9 cellular contexts compared by ENCODE assay signal in genomic region chr17:40612510-40613244, GRCh38. TPM values are rescaled to one million over a fixed set of nuclear protein-coding genes. Genes with fewer than 3 reads are reported as not detected.
DNase-seq lines count a peak whose midpoint lies in the region; ATAC-seq and TF ChIP-seq lines count a peak whose summit lies in the region.
"Had no signal": no experiment of that assay in that cellular context is flagged by ENCODE, and none has a peak within 500 bp of the region (broad histone marks: within the 10 kb centered on the region; RNA-seq: fewer than 3 reads in every experiment).

No MANE protein-coding gene starts in this region.

- H3K9me3 ChIP-seq in lower lobe of right lung: no peaks in the 10 kb centered on the region
- H3K9me3 ChIP-seq: prostate gland had no signal

- peaks cover 22% of the 10 kb centered on the region for H3K4me1 ChIP-seq in lower lobe of right lung

- H3K27me3 ChIP-seq in lower lobe of right lung (ENCODE audit: low read depth): no peaks in the 10 kb centered on the region

- no peaks in the 10 kb centered on the region for H3K9me3 Mint-ChIP-seq in natural killer cell treated with Interleukin-12 subunit alpha and Interleukin-12 subunit beta and Interleukin-15 and Interleukin-18, amount 100 ng/mL, for 72 hours
- no peaks in the 10 kb centered on the region for H3K9me3 Mint-ChIP-seq in natural killer cell

- peak overlapping the region; percentile 36 for H3K27ac ChIP-seq in lower lobe of right lung
- H3K27ac ChIP-seq: prostate gland had no signal

- H3K27ac Mint-ChIP-seq in natural killer cell treated with Interleukin-12 subunit alpha and Interleukin-12 subunit beta and Interleukin-15 and Interleukin-18, amount 100 ng/mL, for 72 hours: peak overlapping the region; percentile 47 to 56
- no peak overlapping the region for H3K27ac Mint-ChIP-seq in natural killer cell

- no peak overlapping the region for H3K4me3 ChIP-seq in lower lobe of right lung
- H3K4me3 ChIP-seq: prostate gland had no signal

- no peaks in the 10 kb centered on the region for H3K27me3 Mint-ChIP-seq in natural killer cell treated with Interleukin-12 subunit alpha and Interleukin-12 subunit beta and Interleukin-15 and Interleukin-18, amount 100 ng/mL, for 72 hours
- peaks cover 0 to 7% of the 10 kb centered on the region in 2 donors for H3K27me3 Mint-ChIP-seq in natural killer cell (ENCODE audit: low read depth in 2 of 2)

- H3K36me3 ChIP-seq in lower lobe of right lung: no peaks in the 10 kb centered on the region
- H3K36me3 ChIP-seq: prostate gland had no signal

- H3K36me3 Mint-ChIP-seq in natural killer cell treated with Interleukin-12 subunit alpha and Interleukin-12 subunit beta and Interleukin-15 and Interleukin-18, amount 100 ng/mL, for 72 hours: no peaks in the 10 kb centered on the region
- no peaks in the 10 kb centered on the region for H3K36me3 Mint-ChIP-seq in natural killer cell

- no peak for ATAC-seq in natural killer cell treated with Interleukin-12 subunit alpha and Interleukin-12 subunit beta and Interleukin-15 and Interleukin-18, amount 100 ng/mL, for 72 hours
- ATAC-seq in natural killer cell (no peak), lower lobe of right lung (peak in 1 of 2 donors; percentile 37), GM21526 (IDR thresholded peaks at IDR 0.05; ENCODE audit: low FRiP score, unreplicated experiment) (no peak)

- peak overlapping the region; percentile 60 for H3K4me3 Mint-ChIP-seq in natural killer cell treated with Interleukin-12 subunit alpha and Interleukin-12 subunit beta and Interleukin-15 and Interleukin-18, amount 100 ng/mL, for 72 hours
- no peak overlapping the region for H3K4me3 Mint-ChIP-seq in natural killer cell

- TF ChIP-seq CTCF in natural killer cell (IDR thresholded peaks at IDR 0.05) (no peak), lower lobe of right lung (IDR thresholded peaks at IDR 0.05) (no peak)

- DNase-seq in natural killer cell treated with Interleukin-12 subunit alpha and Interleukin-12 subunit beta and Interleukin-15 and Interleukin-18, amount 100 ng/mL, for 72 hours (ENCODE audit: low spot score): no peak
- no peak for DNase-seq in natural killer cell
- peak; percentile 22 for DNase-seq in activated gamma-delta T cell (lab: John Stamatoyannopoulos, UW)
- no peak for DNase-seq in lower lobe of right lung
- peak; percentile 58 for DNase-seq in superior temporal gyrus (ENCODE audit: extremely low spot score)
- no peak for DNase-seq in medulla oblongata (ENCODE audit: extremely low spot score)
- DNase-seq in NCI-H446 (lab: John Stamatoyannopoulos, UW): no peak

- H3K4me1 Mint-ChIP-seq in natural killer cell treated with Interleukin-12 subunit alpha and Interleukin-12 subunit beta and Interleukin-15 and Interleukin-18, amount 100 ng/mL, for 72 hours (ENCODE audit: low read depth in 2 of 2): peaks cover 67 to 82% of the 10 kb centered on the region in 2 donors
- H3K4me1 Mint-ChIP-seq in natural killer cell: peaks cover 27 to 29% of the 10 kb centered on the region in 2 donors

- intact Hi-C loops in natural killer cell (cut with micrococcal nuclease): no loop called here
- intact Hi-C loops in lower lobe of right lung (cut with DNase I): no loop called here

RNA-seq across cellular contexts. Expression of gene SMARCE1, which starts 34.9 kb away (rescaled TPM):
- total RNA-seq in natural killer cell treated with Interleukin-12 subunit alpha and Interleukin-12 subunit beta and Interleukin-15 and Interleukin-18, amount 100 ng/mL, for 72 hours: 10 to 100 TPM; 76.2 to 94.6 TPM
- total RNA-seq in natural killer cell (100 to 1,000 TPM in 2 of 3 donors, 10 to 100 TPM in 1; 87.8 to 102 (median 101) TPM), lower lobe of right lung (83.6 TPM)

RNA-seq across cellular contexts. Expression of gene CCR7, which starts 47.4 kb away (rescaled TPM):
- total RNA-seq in natural killer cell treated with Interleukin-12 subunit alpha and Interleukin-12 subunit beta and Interleukin-15 and Interleukin-18, amount 100 ng/mL, for 72 hours: 10 to 100 TPM; 65.7 to 71.1 TPM
- total RNA-seq in natural killer cell: 1 to 10 TPM; 3.2 to 8.0 (median 6.6) TPM
- 2.2 TPM for total RNA-seq in lower lobe of right lung

RNA-seq across cellular contexts. Expression of gene KRT222, which starts 52.3 kb away (rescaled TPM):
- not detected for total RNA-seq in natural killer cell treated with Interleukin-12 subunit alpha and Interleukin-12 subunit beta and Interleukin-15 and Interleukin-18, amount 100 ng/mL, for 72 hours
- total RNA-seq in natural killer cell (not detected), lower lobe of right lung (1.3 TPM)

Comparison
In these comparisons a context has a peak if more than half of its experiments do, and no peak if none do; other contexts are left out.
1. H3K27ac Mint-ChIP-seq: peak in natural killer cell treated with Interleukin-12 subunit alpha and Interleukin-12 subunit beta and Interleukin-15 and Interleukin-18, amount 100 ng/mL, for 72 hours (2 of 2); none in natural killer cell (0 of 2).
2. RNA of gene CCR7, which starts 47.4 kb away (total RNA-seq): 65.7 to 71.1 TPM in natural killer cell treated with Interleukin-12 subunit alpha and Interleukin-12 subunit beta and Interleukin-15 and Interleukin-18, amount 100 ng/mL, for 72 hours; 3.2 to 8.0 TPM in natural killer cell and 2.2 TPM in lower lobe of right lung (single experiment); every median in the first group is over 4 times any median in the second.
3. DNase-seq: peak in activated gamma-delta T cell (single experiment) and superior temporal gyrus (single experiment); none in natural killer cell treated with Interleukin-12 subunit alpha and Interleukin-12 subunit beta and Interleukin-15 and Interleukin-18, amount 100 ng/mL, for 72 hours (single experiment), natural killer cell (single experiment), lower lobe of right lung (single experiment), medulla oblongata (single experiment) and NCI-H446 (0 of 2).